Comparison of ENCODE assay signal across 21 cellular contexts in genomic region chr17:4932756-4933155, GRCh38. TPM values are rescaled to one million over a fixed set of nuclear protein-coding genes. Genes with fewer than 3 reads are reported as not detected.
DNase-seq lines count a peak whose midpoint lies in the region; ATAC-seq, FAIRE-seq and TF ChIP-seq lines count a peak whose summit lies in the region.
"Had no signal": no experiment of that assay in that cellular context is flagged by ENCODE, and none has a peak within 500 bp of the region (broad histone marks: within the 10 kb centered on the region; RNA-seq: fewer than 3 reads in every experiment).

No MANE protein-coding gene starts in this region.

- H3K36me3 Mint-ChIP-seq in endothelial cell (ENCODE audit: low read depth, unreplicated experiment), result peaks cover 19% of the 10 kb centered on the region
- peaks cover 32% of the 10 kb centered on the region for H3K36me3 Mint-ChIP-seq in stimulated activated effector memory CD8-positive, alpha-beta T cell treated with anti-CD3 and anti-CD28 coated beads, Interleukin-12 subunit alpha, Interleukin-12 subunit beta, amount 100 ng/mL, for 72 hours

- H3K9me3 ChIP-seq in K562 (replicated peaks; ENCODE audit: control insufficient read depth, insufficient read depth, low read depth, low read length), result no peaks in the 10 kb centered on the region

- no TSS peak for BruUV-seq in K562 (replicated peaks; lab: Mats Ljungman, UMichigan)

- H3K79me2 ChIP-seq in K562 (ENCODE audit: control insufficient read depth, insufficient read depth, low read length), result no peaks in the 10 kb centered on the region

- peaks cover 0 to 14% of the 10 kb centered on the region in 2 experiments; a peak in 4 of 5 replicates for H3K4me1 ChIP-seq in K562 (replicated peaks in 1 of 2; ENCODE audit: control insufficient read depth in 2 of 2, insufficient read depth in 2 of 2, low read length in 2 of 2)

- H2AFZ ChIP-seq in K562 (ENCODE audit: low read depth, low read length), result no peak overlapping the region
- H2AFZ ChIP-seq: GM23248 had no signal

- no peak overlapping the region for H3K4me2 ChIP-seq in K562 (ENCODE audit: insufficient read depth, low read length)

- no peak overlapping the region for H3K9ac ChIP-seq in K562 (ENCODE audit: insufficient read depth in 1 of 2, low read depth in 2 of 2, low read length in 2 of 2)
- H3K9ac ChIP-seq: GM23248 had no signal

- no peak overlapping the region for H3K27ac ChIP-seq in K562 (ENCODE audit: extremely low read depth, low read depth, low read length)
- H3K27ac ChIP-seq: GM23248, HL-60 had no signal

- no peak for TF ChIP-seq CTCF in K562 (IDR thresholded peaks at IDR 0.05 in 2 of 3, conservative IDR thresholded peaks at IDR 0.05 in 1 of 3; ENCODE audit: insufficient read depth in 2 of 3, low read depth in 1 of 3, low read length in 3 of 3)
- no peak for TF ChIP-seq CTCF in endothelial cell (IDR thresholded peaks at IDR 0.05; ENCODE audit: unreplicated experiment)

- CTCF ChIA-PET in K562 (lab: Yijun Ruan, JAX; ENCODE audit: low intra/inter-chr PET ratio), result no interaction called here

- in situ Hi-C loops in K562 (cut with MboI), result no loop called here

- no peak overlapping the region for H3K4me3 ChIP-seq in K562
- H3K4me3 ChIP-seq: GM23248 had no signal

- no peaks in the 10 kb centered on the region for H3K9me1 ChIP-seq in K562 (ENCODE audit: control insufficient read depth, insufficient read depth, low read length)

- ATAC-seq in K562, result no peak
- ATAC-seq in stimulated activated effector memory CD8-positive, alpha-beta T cell treated with anti-CD3 and anti-CD28 coated beads, Interleukin-12 subunit alpha, Interleukin-12 subunit beta, amount 100 ng/mL, for 72 hours, result no peak
- ATAC-seq: PC-3 had no signal

- H3K36me3 ChIP-seq in K562 (ENCODE audit: control insufficient read depth, insufficient read depth, low read length), result peaks cover 13% of the 10 kb centered on the region; the same call in 2 of the 3 replicates

- peak overlapping the region; percentile 30 for H3K27ac Mint-ChIP-seq in endothelial cell (ENCODE audit: unreplicated experiment)
- H3K27ac Mint-ChIP-seq in stimulated activated effector memory CD8-positive, alpha-beta T cell treated with anti-CD3 and anti-CD28 coated beads, Interleukin-12 subunit alpha, Interleukin-12 subunit beta, amount 100 ng/mL, for 72 hours, result peak overlapping the region; percentile 30

- peaks cover 19% of the 10 kb centered on the region for H3K4me1 Mint-ChIP-seq in endothelial cell (ENCODE audit: unreplicated experiment)
- peaks cover 44% of the 10 kb centered on the region for H3K4me1 Mint-ChIP-seq in stimulated activated effector memory CD8-positive, alpha-beta T cell treated with anti-CD3 and anti-CD28 coated beads, Interleukin-12 subunit alpha, Interleukin-12 subunit beta, amount 100 ng/mL, for 72 hours

- TF ChIP-seq RAD21 in K562 (CRISPR knock-in tag; conservative IDR thresholded peaks at IDR 0.05 in 1 of 2, IDR thresholded peaks at IDR 0.05 in 1 of 2), result no peak

- no peaks in the 10 kb centered on the region for H3K9me3 Mint-ChIP-seq in endothelial cell (ENCODE audit: unreplicated experiment)
- no peaks in the 10 kb centered on the region for H3K9me3 Mint-ChIP-seq in stimulated activated effector memory CD8-positive, alpha-beta T cell treated with anti-CD3 and anti-CD28 coated beads, Interleukin-12 subunit alpha, Interleukin-12 subunit beta, amount 100 ng/mL, for 72 hours

- no peak for FAIRE-seq in K562 (lab: Jason Lieb, UNC)
- FAIRE-seq: G401.6 had no signal

- H3K4me3 Mint-ChIP-seq in endothelial cell (ENCODE audit: unreplicated experiment), result no peak overlapping the region
- no peak overlapping the region for H3K4me3 Mint-ChIP-seq in stimulated activated effector memory CD8-positive, alpha-beta T cell treated with anti-CD3 and anti-CD28 coated beads, Interleukin-12 subunit alpha, Interleukin-12 subunit beta, amount 100 ng/mL, for 72 hours

- no peaks in the 10 kb centered on the region for H3K27me3 ChIP-seq in K562 (ENCODE audit: control insufficient read depth in 2 of 2, insufficient read depth in 2 of 2, low read length in 2 of 2)

- 71% methylated on average over 10 of the region's 12 CpGs for WGBS in K562 (ENCODE audit: insufficient coverage, low coverage, missing lambda C conversion rate)

- intact Hi-C loops in K562 (cut with micrococcal nuclease), result no loop called here

- peaks cover 12% of the 10 kb centered on the region for H3K27me3 Mint-ChIP-seq in endothelial cell (ENCODE audit: unreplicated experiment)

- no peaks in the 10 kb centered on the region for H4K20me1 ChIP-seq in K562 (replicated peaks; ENCODE audit: control insufficient read depth, insufficient read depth, low read length)

- POLR2A ChIA-PET in K562 (lab: Yijun Ruan, JAX), result interaction anchor here (0.6 to 0.7 kb wide), 3 partner anchors 14 to 307 kb away, joined by 3 to 4 read pairs (median 3); partner anchors contain the start of gene CAMTA2

- no peak for DNase-seq in K562 (ENCODE audit: extremely low read depth in 1 of 4, low spot score in 3 of 4)
- no peak for DNase-seq in endothelial cell (ENCODE audit: low spot score)
- DNase-seq in stimulated activated effector memory CD8-positive, alpha-beta T cell treated with anti-CD3 and anti-CD28 coated beads, Interleukin-12 subunit alpha, Interleukin-12 subunit beta, amount 100 ng/mL, for 72 hours (ENCODE audit: low spot score in 2 of 2), result no peak
- no peak for DNase-seq in hypothalamus (lab: John Stamatoyannopoulos, UW)
- DNase-seq in stimulated activated CD4-positive, alpha-beta T cell treated with anti-CD3 and anti-CD28 coated beads, Interleukin-4, amount 100 ng/mL, for 1 hour, result no peak
- DNase-seq: DMS 273 treated with DMSO at 0.1 percent for 48 hours, DND-41, GM23248, HCEC 1CT, IMR-90, Karpas-422, NCI-H1436, NCI-H1930, NCI-H2171, NCI-H526, PC-3, RPMI8226 had no signal

- no peak for TF ChIP-seq EP300 in K562 (IDR thresholded peaks at IDR 0.05; ENCODE audit: low read length)

- no peak for TF ChIP-seq POLR2A in K562 (conservative IDR thresholded peaks at IDR 0.05)

RNA-seq across cellular contexts. Expression of gene GP1BA, which starts 0.7 kb away (rescaled TPM):
- total RNA-seq in K562 (2011; cell fraction: chromatin; rRNA removed; ENCODE audit: low replicate concordance), result not detected in 2 replicates
- not detected in 2 replicates for total RNA-seq in K562 (2011; cell fraction: nucleolus; rRNA removed)
- not detected in 2 replicates for total RNA-seq in K562 (2011; cell fraction: nucleoplasm; rRNA removed)
- total RNA-seq in K562 (2014; rRNA removed), result not detected in 2 replicates
- total RNA-seq in K562 (2014; rRNA removed; fragmentation: Illumina TruSeq; extraction: Trizol), result not detected in 2 replicates
- total RNA-seq in K562 (2015; rRNA removed; fragmentation: Illumina TruSeq; extraction: Trizol), result not detected in 2 replicates
- not detected in 2 replicates for total RNA-seq in K562 (2021)
- polyA plus RNA-seq in K562 (2011; rRNA removed), result not detected in 2 replicates
- polyA plus RNA-seq in K562 (2011; cell fraction: cytosol; rRNA removed), result not detected in 2 replicates
- not detected in 2 replicates for polyA plus RNA-seq in K562 (2011; cell fraction: nucleus; rRNA removed)
- 0.44 and 0.94 TPM in 2 replicates for polyA plus RNA-seq in K562 (2012)
- polyA plus RNA-seq in K562 (2014; fragmentation: Illumina TruSeq; extraction: Trizol), result not detected in 2 replicates
- polyA plus RNA-seq in K562 (2014; fragmentation: Nextera tagmentation; extraction: Ambion mirVana), result under 1 TPM in 1 of 2 experiments, not detected in 1; 0.01 TPM
- polyA plus RNA-seq in K562 (2014; rRNA removed), result not detected in 2 replicates
- not detected in 2 replicates for polyA minus RNA-seq in K562 (2011; rRNA and poly(A)+ RNA removed)
- polyA minus RNA-seq in K562 (2011; cell fraction: cytosol; rRNA and poly(A)+ RNA removed), result not detected in 2 replicates
- polyA minus RNA-seq in K562 (2011; cell fraction: nucleus; rRNA and poly(A)+ RNA removed), result not detected in 2 replicates
- 1.3 TPM for total RNA-seq in endothelial cell (ENCODE audit: unreplicated experiment)
- total RNA-seq: GM23248, HT1080, IMR-90, MCF 10A, PC-3 had no signal
- polyA plus RNA-seq: IMR-90 had no signal

RNA-seq across cellular contexts. Expression of gene SLC25A11, which starts 7.1 kb away (rescaled TPM):
- 15.6 and 45.9 TPM in 2 replicates for total RNA-seq in K562 (2011; cell fraction: chromatin; rRNA removed; ENCODE audit: low replicate concordance)
- total RNA-seq in K562 (2011; cell fraction: nucleolus; rRNA removed), result 50.2 and 54.3 TPM in 2 replicates
- 25.9 and 26.0 TPM in 2 replicates for total RNA-seq in K562 (2011; cell fraction: nucleoplasm; rRNA removed)
- 35.4 and 55.1 TPM in 2 replicates for total RNA-seq in K562 (2014; rRNA removed)
- total RNA-seq in K562 (2014; rRNA removed; fragmentation: Illumina TruSeq; extraction: Trizol), result 10.8 and 15.8 TPM in 2 replicates
- 31.0 and 32.9 TPM in 2 replicates for total RNA-seq in K562 (2015; rRNA removed; fragmentation: Illumina TruSeq; extraction: Trizol)
- 56.7 and 58.5 TPM in 2 replicates for total RNA-seq in K562 (2021)
- polyA plus RNA-seq in K562 (2011; rRNA removed), result 22.8 and 36.0 TPM in 2 replicates
- polyA plus RNA-seq in K562 (2011; cell fraction: cytosol; rRNA removed), result 42.8 and 67.8 TPM in 2 replicates
- polyA plus RNA-seq in K562 (2011; cell fraction: nucleus; rRNA removed), result 44.1 and 62.7 TPM in 2 replicates
- polyA plus RNA-seq in K562 (2012), result 50.7 and 62.8 TPM in 2 replicates
- 56.3 and 57.2 TPM in 2 replicates for polyA plus RNA-seq in K562 (2014; fragmentation: Illumina TruSeq; extraction: Trizol)
- 10 to 100 TPM in 1 of 2 experiments, 1 to 10 TPM in 1; 3.1 to 11.0 TPM for polyA plus RNA-seq in K562 (2014; fragmentation: Nextera tagmentation; extraction: Ambion mirVana)
- 38.5 and 49.8 TPM in 2 replicates for polyA plus RNA-seq in K562 (2014; rRNA removed)
- 11.8 and 16.7 TPM in 2 replicates for polyA minus RNA-seq in K562 (2011; rRNA and poly(A)+ RNA removed)
- 15.2 and 16.9 TPM in 2 replicates for polyA minus RNA-seq in K562 (2011; cell fraction: cytosol; rRNA and poly(A)+ RNA removed)
- 31.1 and 38.8 TPM in 2 replicates for polyA minus RNA-seq in K562 (2011; cell fraction: nucleus; rRNA and poly(A)+ RNA removed)
- total RNA-seq in endothelial cell (ENCODE audit: unreplicated experiment), result 47.5 TPM

RNA-seq across cellular contexts. Expression of gene RNF167, which starts 7.3 kb away (rescaled TPM):
- 76.6 and 157 TPM in 2 replicates for total RNA-seq in K562 (2011; cell fraction: chromatin; rRNA removed; ENCODE audit: low replicate concordance)
- total RNA-seq in K562 (2011; cell fraction: nucleolus; rRNA removed), result 107 and 116 TPM in 2 replicates
- total RNA-seq in K562 (2011; cell fraction: nucleoplasm; rRNA removed), result 95.0 and 98.1 TPM in 2 replicates
- total RNA-seq in K562 (2014; rRNA removed) (27.0 and 41.6 TPM in 2 replicates), K562 (2014; rRNA removed; fragmentation: Illumina TruSeq; extraction: Trizol) (41.0 and 50.0 TPM in 2 replicates), K562 (2015; rRNA removed; fragmentation: Illumina TruSeq; extraction: Trizol) (42.6 and 43.0 TPM in 2 replicates), K562 (2021) (60.5 and 61.6 TPM in 2 replicates), endothelial cell (ENCODE audit: unreplicated experiment) (92.3 TPM)
- polyA plus RNA-seq in K562 (2011; rRNA removed) (45.5 and 52.4 TPM in 2 replicates), K562 (2014; fragmentation: Illumina TruSeq; extraction: Trizol) (120 and 143 TPM in 2 replicates), K562 (2014; fragmentation: Nextera tagmentation; extraction: Ambion mirVana) (10 to 100 TPM; 16.5 to 21.9 TPM), K562 (2014; rRNA removed) (47.3 and 53.3 TPM in 2 replicates)
- 102 and 127 TPM in 2 replicates for polyA plus RNA-seq in K562 (2011; cell fraction: cytosol; rRNA removed)
- polyA plus RNA-seq in K562 (2011; cell fraction: nucleus; rRNA removed), result 141 and 155 TPM in 2 replicates
- 66.0 and 75.9 TPM in 2 replicates for polyA plus RNA-seq in K562 (2012)
- polyA minus RNA-seq in K562 (2011; rRNA and poly(A)+ RNA removed), result 42.0 and 44.8 TPM in 2 replicates
- polyA minus RNA-seq in K562 (2011; cell fraction: cytosol; rRNA and poly(A)+ RNA removed), result 37.9 and 38.2 TPM in 2 replicates
- 25.8 and 33.4 TPM in 2 replicates for polyA minus RNA-seq in K562 (2011; cell fraction: nucleus; rRNA and poly(A)+ RNA removed)

RNA-seq across cellular contexts. Expression of gene PFN1, which starts 15.6 kb away (rescaled TPM):
- total RNA-seq in K562 (2011; cell fraction: chromatin; rRNA removed; ENCODE audit: low replicate concordance), result 80.0 and 142 TPM in 2 replicates
- 149 and 155 TPM in 2 replicates for total RNA-seq in K562 (2011; cell fraction: nucleolus; rRNA removed)
- 146 and 190 TPM in 2 replicates for total RNA-seq in K562 (2011; cell fraction: nucleoplasm; rRNA removed)
- 1,086 and 1,479 TPM in 2 replicates for total RNA-seq in K562 (2014; rRNA removed)
- total RNA-seq in K562 (2014; rRNA removed; fragmentation: Illumina TruSeq; extraction: Trizol), result 307 and 327 TPM in 2 replicates
- total RNA-seq in K562 (2015; rRNA removed; fragmentation: Illumina TruSeq; extraction: Trizol), result 456 and 466 TPM in 2 replicates
- 787 and 792 TPM in 2 replicates for total RNA-seq in K562 (2021)
- 382 and 556 TPM in 2 replicates for polyA plus RNA-seq in K562 (2011; rRNA removed)
- polyA plus RNA-seq in K562 (2011; cell fraction: cytosol; rRNA removed), result 759 and 962 TPM in 2 replicates
- polyA plus RNA-seq in K562 (2011; cell fraction: nucleus; rRNA removed), result 352 and 419 TPM in 2 replicates
- 697 and 1,149 TPM in 2 replicates for polyA plus RNA-seq in K562 (2012)
- 776 and 901 TPM in 2 replicates for polyA plus RNA-seq in K562 (2014; fragmentation: Illumina TruSeq; extraction: Trizol)
- polyA plus RNA-seq in K562 (2014; fragmentation: Nextera tagmentation; extraction: Ambion mirVana), result 10 to 100 TPM; 60.5 to 88.0 TPM
- 879 and 1,059 TPM in 2 replicates for polyA plus RNA-seq in K562 (2014; rRNA removed)
- polyA minus RNA-seq in K562 (2011; rRNA and poly(A)+ RNA removed), result 233 and 265 TPM in 2 replicates
- polyA minus RNA-seq in K562 (2011; cell fraction: cytosol; rRNA and poly(A)+ RNA removed), result 518 and 865 TPM in 2 replicates
- 109 and 151 TPM in 2 replicates for polyA minus RNA-seq in K562 (2011; cell fraction: nucleus; rRNA and poly(A)+ RNA removed)
- total RNA-seq in endothelial cell (ENCODE audit: unreplicated experiment), result 874 TPM

RNA-seq across cellular contexts. Expression of gene ENO3, which starts 18.2 kb away (rescaled TPM):
- 32.5 and 71.2 TPM in 2 replicates for total RNA-seq in K562 (2011; cell fraction: chromatin; rRNA removed; ENCODE audit: low replicate concordance)
- 31.6 and 45.9 TPM in 2 replicates for total RNA-seq in K562 (2011; cell fraction: nucleolus; rRNA removed)
- total RNA-seq in K562 (2011; cell fraction: nucleoplasm; rRNA removed), result 30.1 and 40.7 TPM in 2 replicates
- total RNA-seq in K562 (2014; rRNA removed) (7.1 and 8.3 TPM in 2 replicates), K562 (2014; rRNA removed; fragmentation: Illumina TruSeq; extraction: Trizol) (2.4 and 5.7 TPM in 2 replicates), K562 (2015; rRNA removed; fragmentation: Illumina TruSeq; extraction: Trizol) (5.6 and 5.9 TPM in 2 replicates), K562 (2021) (10.8 and 13.6 TPM in 2 replicates), endothelial cell (ENCODE audit: unreplicated experiment) (7.3 TPM)
- polyA plus RNA-seq in K562 (2011; rRNA removed) (15.4 and 15.5 TPM in 2 replicates), K562 (2014; fragmentation: Illumina TruSeq; extraction: Trizol) (9.9 and 10.5 TPM in 2 replicates), K562 (2014; fragmentation: Nextera tagmentation; extraction: Ambion mirVana) (10 to 100 TPM in 1 of 2 experiments, 1 to 10 TPM in 1; 6.3 to 12.5 TPM), K562 (2014; rRNA removed) (17.2 and 18.4 TPM in 2 replicates)
- 12.6 and 14.8 TPM in 2 replicates for polyA plus RNA-seq in K562 (2011; cell fraction: cytosol; rRNA removed)
- polyA plus RNA-seq in K562 (2011; cell fraction: nucleus; rRNA removed), result 140 and 201 TPM in 2 replicates
- 16.9 and 27.2 TPM in 2 replicates for polyA plus RNA-seq in K562 (2012)
- 5.1 and 10.0 TPM in 2 replicates for polyA minus RNA-seq in K562 (2011; rRNA and poly(A)+ RNA removed)
- polyA minus RNA-seq in K562 (2011; cell fraction: cytosol; rRNA and poly(A)+ RNA removed), result 6.4 and 10.6 TPM in 2 replicates
- 13.9 and 15.6 TPM in 2 replicates for polyA minus RNA-seq in K562 (2011; cell fraction: nucleus; rRNA and poly(A)+ RNA removed)
